Comparison of ENCODE assay signal across 21 cellular contexts in genomic region chr2:108263425-108263824, GRCh38. TPM values are rescaled to one million over a fixed set of nuclear protein-coding genes. Genes with fewer than 3 reads are reported as not detected.
DNase-seq lines count a peak whose midpoint lies in the region; ATAC-seq and TF ChIP-seq lines count a peak whose summit lies in the region.
"Had no signal": no experiment of that assay in that cellular context is flagged by ENCODE, and none has a peak within 500 bp of the region (broad histone marks: within the 10 kb centered on the region; RNA-seq: fewer than 3 reads in every experiment).

No MANE protein-coding gene starts in this region.

- TF ChIP-seq CTCF in nephron (IDR thresholded peaks at IDR 0.05; ENCODE audit: unreplicated experiment in 3 of 3) = no peak
- no peak for TF ChIP-seq CTCF in body of pancreas (IDR thresholded peaks at IDR 0.05)

- no peak for ATAC-seq in body of pancreas
- ATAC-seq: CD8-positive, alpha-beta T cell had no signal

- peaks cover 11% of the 10 kb centered on the region for H3K4me1 ChIP-seq in body of pancreas
- H3K4me1 ChIP-seq: BLaER1, HAP-1 had no signal

- no peak for TF ChIP-seq POLR2A in body of pancreas (IDR thresholded peaks at IDR 0.05)

- DNase-seq in DMS153 (lab: John Stamatoyannopoulos, UW) (peak; percentile 2), DMS153 treated with DMSO at 0.1 percent for 48 hours (lab: John Stamatoyannopoulos, UW; ENCODE audit: unreplicated experiment) (no peak), NCI-H345 (lab: John Stamatoyannopoulos, UW) (peak; percentile 31), NCI-H345 treated with DMSO at 0.1 percent for 48 hours (lab: John Stamatoyannopoulos, UW; ENCODE audit: unreplicated experiment) (no peak), LoVo (ENCODE audit: low spot score) (no peak), body of pancreas (no peak)
- DNase-seq: CD4-positive, CD25-positive, alpha-beta regulatory T cell; CD8-positive, alpha-beta T cell; DMS 273 treated with DMSO at 0.1 percent for 48 hours; DMS79 treated with DMSO at 0.1 percent for 48 hours; GF-D8; GOT3; HFFc6 had no signal

- no peak overlapping the region for H3K4me3 ChIP-seq in body of pancreas
- H3K4me3 ChIP-seq: BLaER1, HAP-1 had no signal

- intact Hi-C loops in body of pancreas (cut with DNase I) = no loop called here

- H3K27ac Mint-ChIP-seq in nephron = peak overlapping the region; percentile 15 to 81 (median 79)
- H3K27ac Mint-ChIP-seq: B cell; CD4-positive, CD25-positive, alpha-beta regulatory T cell; CD8-positive, alpha-beta T cell; HFFc6 had no signal

- H3K4me1 Mint-ChIP-seq in nephron = peaks cover 24% of the 10 kb centered on the region
- H3K4me1 Mint-ChIP-seq: B cell; CD4-positive, CD25-positive, alpha-beta regulatory T cell had no signal

- no peaks in the 10 kb centered on the region for H3K36me3 ChIP-seq in body of pancreas (replicated peaks in 1 of 2; ENCODE audit: insufficient read depth in 1 of 2, low read depth in 2 of 2)
- H3K36me3 ChIP-seq: BLaER1, HAP-1 had no signal

- H3K9me3 ChIP-seq in body of pancreas = no peaks in the 10 kb centered on the region
- H3K9me3 ChIP-seq: BLaER1, HAP-1 had no signal

- H3K27me3 Mint-ChIP-seq in nephron (ENCODE audit: low read depth) = peaks cover 7% of the 10 kb centered on the region

- H3K27me3 ChIP-seq in body of pancreas = no peaks in the 10 kb centered on the region
- H3K27me3 ChIP-seq: BLaER1 had no signal

- WGBS in body of pancreas, 2 donors = 57 to 68% methylated on average over 1 of the region's 1 CpG

- H3K9me3 Mint-ChIP-seq in nephron = no peaks in the 10 kb centered on the region
- H3K9me3 Mint-ChIP-seq: CD8-positive, alpha-beta T cell; HFFc6 had no signal

- H3K27ac ChIP-seq in body of pancreas = no peak overlapping the region
- H3K27ac ChIP-seq: 22Rv1, BLaER1, C4-2B had no signal

- H3K36me3 Mint-ChIP-seq in nephron (ENCODE audit: low read depth) = no peaks in the 10 kb centered on the region
- H3K36me3 Mint-ChIP-seq: CD4-positive, CD25-positive, alpha-beta regulatory T cell; CD8-positive, alpha-beta T cell had no signal

- no peak overlapping the region for H3K4me3 Mint-ChIP-seq in nephron
- H3K4me3 Mint-ChIP-seq: B cell; CD4-positive, CD25-positive, alpha-beta regulatory T cell; CD8-positive, alpha-beta T cell; HFFc6 had no signal

RNA-seq across cellular contexts. Expression of gene SULT1C3, which starts 23.7 kb away (rescaled TPM):
- total RNA-seq in body of pancreas = not detected
- total RNA-seq: B cell; CD4-positive, CD25-positive, alpha-beta regulatory T cell; CD8-positive, alpha-beta T cell; Daoy; G401; HFFc6 had no signal

RNA-seq across cellular contexts. Expression of gene SULT1C2, which starts 25.3 kb away (rescaled TPM):
- 10 to 100 TPM; 13.2 to 25.7 TPM for total RNA-seq in body of pancreas
- total RNA-seq: B cell; CD4-positive, CD25-positive, alpha-beta regulatory T cell; CD8-positive, alpha-beta T cell; HFFc6 had no signal

Comparison
In these comparisons a context has a peak if more than half of its experiments do, and no peak if none do; other contexts are left out.
1. DNase-seq: peak in DMS153 (single experiment) and NCI-H345 (single experiment); none in DMS153 treated with DMSO at 0.1 percent for 48 hours (single experiment), NCI-H345 treated with DMSO at 0.1 percent for 48 hours (single experiment), LoVo (single experiment) and body of pancreas (0 of 4).